In genomic region chr2:173964565-173965371, GRCh38 we compare ENCODE assay signal across 8 cellular contexts. TPM values are rescaled to one million over a fixed set of nuclear protein-coding genes. Genes with fewer than 3 reads are reported as not detected.
DNase-seq lines count a peak whose midpoint lies in the region; ATAC-seq and TF ChIP-seq lines count a peak whose summit lies in the region.

No MANE protein-coding gene starts in this region.

- intact Hi-C loops in IMR-90 (cut with micrococcal nuclease) = loop anchor here (1.0 to 10.0 kb wide), 4 partner anchors 76 to 562 kb away; partner anchors contain the start of gene OLA1

- peaks cover 37% of the 10 kb centered on the region for H3K4me1 ChIP-seq in CD4-positive, CD25-positive, alpha-beta regulatory T cell (ENCODE audit: control insufficient read depth, insufficient read depth, low read length, poor library complexity, severe bottlenecking)
- peaks cover 2% of the 10 kb centered on the region; the same call in 1 of the 2 replicates for H3K4me1 ChIP-seq in IMR-90 (ENCODE audit: control insufficient read depth, insufficient read depth, low read length)

- H3K27me3 Mint-ChIP-seq in CD4-positive, CD25-positive, alpha-beta regulatory T cell = peaks cover 11% of the 10 kb centered on the region
- no peaks in the 10 kb centered on the region for H3K27me3 Mint-ChIP-seq in natural killer cell treated with Interleukin-12 subunit alpha and Interleukin-12 subunit beta and Interleukin-15 and Interleukin-18, amount 100 ng/mL, for 72 hours
- no peaks in the 10 kb centered on the region for H3K27me3 Mint-ChIP-seq in stimulated activated naive CD8-positive, alpha-beta T cell treated with anti-CD3 and anti-CD28 coated beads, Interleukin-15, Interleukin-2, amounts not matched to agents 100 ng/mL and 50 ng/mL, for 24 hours

- DNase-seq in CD4-positive, CD25-positive, alpha-beta regulatory T cell = peak; percentile 82 to 91 (median 86)
- DNase-seq in IMR-90 = peak; percentile 83
- peak; percentile 91 for DNase-seq in RPMI7951 (ENCODE audit: low read depth)
- DNase-seq in activated T-helper 9 cell treated with anti-CD3 and anti-CD28 coated beads, Interleukin-2, amount 50 U/mL, for 16 hours (ENCODE audit: low read depth) = peak; percentile 80
- peak; percentile 81 for DNase-seq in fibroblast of peridontal ligament (ENCODE audit: extremely low read depth)
- peak; percentile 91 for DNase-seq in natural killer cell treated with Interleukin-12 subunit alpha and Interleukin-12 subunit beta and Interleukin-15 and Interleukin-18, amount 100 ng/mL, for 72 hours (ENCODE audit: low spot score)

- H3K4me2 ChIP-seq in IMR-90 (ENCODE audit: low read depth, low read length) = 0 out of 2 replicates have a peak overlapping the region, but pooled peaks have one; percentile 6

- peak overlapping the region; percentile 97 to 99 (median 99) for H3K27ac Mint-ChIP-seq in CD4-positive, CD25-positive, alpha-beta regulatory T cell
- H3K27ac Mint-ChIP-seq in natural killer cell treated with Interleukin-12 subunit alpha and Interleukin-12 subunit beta and Interleukin-15 and Interleukin-18, amount 100 ng/mL, for 72 hours = peak overlapping the region; percentile 98 to 99
- peak overlapping the region; percentile 98 for H3K27ac Mint-ChIP-seq in stimulated activated naive CD8-positive, alpha-beta T cell treated with anti-CD3 and anti-CD28 coated beads, Interleukin-15, Interleukin-2, amounts not matched to agents 100 ng/mL and 50 ng/mL, for 24 hours

- peak overlapping the region; percentile 100 for H2AK9ac ChIP-seq in IMR-90 (replicated peaks; ENCODE audit: low read depth, low read length, poor library complexity)

- H3K4me3 ChIP-seq in CD4-positive, CD25-positive, alpha-beta regulatory T cell (ENCODE audit: low read depth, low read length) = peak overlapping the region; percentile 16
- H3K4me3 ChIP-seq in IMR-90 (ENCODE audit: insufficient read depth, low read depth, low read length) = peak overlapping the region; percentile 93

- no peaks in the 10 kb centered on the region for H3K27me3 ChIP-seq in CD4-positive, CD25-positive, alpha-beta regulatory T cell (ENCODE audit: control insufficient read depth, insufficient read depth, low read length)
- H3K27me3 ChIP-seq in IMR-90 (ENCODE audit: control insufficient read depth, insufficient read depth, low read length) = no peaks in the 10 kb centered on the region

- H3K4me3 Mint-ChIP-seq in CD4-positive, CD25-positive, alpha-beta regulatory T cell = peak overlapping the region; percentile 93 to 100 (median 98)
- H3K4me3 Mint-ChIP-seq in natural killer cell treated with Interleukin-12 subunit alpha and Interleukin-12 subunit beta and Interleukin-15 and Interleukin-18, amount 100 ng/mL, for 72 hours = peak overlapping the region; percentile 95
- H3K4me3 Mint-ChIP-seq in stimulated activated naive CD8-positive, alpha-beta T cell treated with anti-CD3 and anti-CD28 coated beads, Interleukin-15, Interleukin-2, amounts not matched to agents 100 ng/mL and 50 ng/mL, for 24 hours = peak overlapping the region; percentile 94

- H3K9me1 ChIP-seq in IMR-90 (ENCODE audit: insufficient read depth, low read length) = peaks cover 3% of the 10 kb centered on the region; the same call in 1 of the 2 replicates

- H3K18ac ChIP-seq in IMR-90 (ENCODE audit: low read depth, low read length) = peak overlapping the region; percentile 16; the same call in 1 of the 2 replicates

- peaks cover 19% of the 10 kb centered on the region for H3K36me3 Mint-ChIP-seq in CD4-positive, CD25-positive, alpha-beta regulatory T cell
- peaks cover 15% of the 10 kb centered on the region for H3K36me3 Mint-ChIP-seq in natural killer cell treated with Interleukin-12 subunit alpha and Interleukin-12 subunit beta and Interleukin-15 and Interleukin-18, amount 100 ng/mL, for 72 hours
- peaks cover 33% of the 10 kb centered on the region for H3K36me3 Mint-ChIP-seq in stimulated activated naive CD8-positive, alpha-beta T cell treated with anti-CD3 and anti-CD28 coated beads, Interleukin-15, Interleukin-2, amounts not matched to agents 100 ng/mL and 50 ng/mL, for 24 hours (ENCODE audit: low read depth)

- peak overlapping the region; percentile 93 for H2AFZ ChIP-seq in IMR-90 (replicated peaks; ENCODE audit: low read length, poor library complexity)

- WGBS in IMR-90 (ENCODE audit: extremely low coverage in 2 of 2, insufficient read length in 1 of 2), 2 experiments = 1% methylated on average over 21 of the region's 84 CpGs; no CpG with 5 or more reads in 1 of the 2 experiments

- peak overlapping the region; percentile 99 for H3K27ac ChIP-seq in CD4-positive, CD25-positive, alpha-beta regulatory T cell (ENCODE audit: insufficient read depth, low read length, poor library complexity, severe bottlenecking)
- peak overlapping the region; percentile 98 for H3K27ac ChIP-seq in IMR-90 (ENCODE audit: insufficient read depth, low read length)

- peak overlapping the region; percentile 50 for H4K5ac ChIP-seq in IMR-90 (ENCODE audit: low read depth, low read length)

- peaks cover 0 to 3% (median 0%) of the 10 kb centered on the region in 7 donors for H3K9me3 Mint-ChIP-seq in CD4-positive, CD25-positive, alpha-beta regulatory T cell
- H3K9me3 Mint-ChIP-seq in natural killer cell treated with Interleukin-12 subunit alpha and Interleukin-12 subunit beta and Interleukin-15 and Interleukin-18, amount 100 ng/mL, for 72 hours = no peaks in the 10 kb centered on the region
- H3K9me3 Mint-ChIP-seq in stimulated activated naive CD8-positive, alpha-beta T cell treated with anti-CD3 and anti-CD28 coated beads, Interleukin-15, Interleukin-2, amounts not matched to agents 100 ng/mL and 50 ng/mL, for 24 hours = no peaks in the 10 kb centered on the region

- H3K56ac ChIP-seq in IMR-90 (ENCODE audit: extremely low read depth, insufficient read depth, low read length) = peak overlapping the region; percentile 72; the same call in 1 of the 2 replicates

- H3K79me1 ChIP-seq in IMR-90 (ENCODE audit: low read depth in 1 of 2, low read length in 2 of 2) = peaks cover 11 to 23% of the 10 kb centered on the region in 2 experiments; a peak in 3 of 4 replicates

- ATAC-seq in CD4-positive, CD25-positive, alpha-beta regulatory T cell (ENCODE audit: low read depth in 2 of 2) = peak; percentile 33 to 36
- ATAC-seq in GM19452 (IDR thresholded peaks at IDR 0.05; ENCODE audit: unreplicated experiment) = peak; percentile 9
- peak; percentile 65 for ATAC-seq in IMR-90 (ENCODE audit: low read depth)
- peak; percentile 66 to 74 for ATAC-seq in natural killer cell treated with Interleukin-12 subunit alpha and Interleukin-12 subunit beta and Interleukin-15 and Interleukin-18, amount 100 ng/mL, for 72 hours

- no peak overlapping the region for H2BK15ac ChIP-seq in IMR-90 (ENCODE audit: low read depth, low read length)

- no peak overlapping the region for H2BK20ac ChIP-seq in IMR-90 (ENCODE audit: low read depth, low read length)

- no peak for TF ChIP-seq RAD21 in IMR-90 (IDR thresholded peaks at IDR 0.05; ENCODE audit: low read length)

- peak overlapping the region; percentile 59 for H2AK5ac ChIP-seq in IMR-90 (ENCODE audit: low read depth, low read length)

- H3K36me3 ChIP-seq in CD4-positive, CD25-positive, alpha-beta regulatory T cell (ENCODE audit: control insufficient read depth, insufficient read depth, low read length) = no peaks in the 10 kb centered on the region
- H3K36me3 ChIP-seq in IMR-90 (ENCODE audit: control insufficient read depth, insufficient read depth, low read length) = no peaks in the 10 kb centered on the region

- no peak overlapping the region for H2BK120ac ChIP-seq in IMR-90 (ENCODE audit: low read depth, low read length)

- peak overlapping the region; percentile 98 for H2BK5ac ChIP-seq in IMR-90 (ENCODE audit: low read depth, low read length, poor library complexity, severe bottlenecking)

- H3K9ac ChIP-seq in IMR-90 (ENCODE audit: low read depth, low read length) = peak overlapping the region; percentile 91

- peak overlapping the region; percentile 76 for H3K14ac ChIP-seq in IMR-90 (replicated peaks; ENCODE audit: low read depth, low read length)

- in situ Hi-C loops in IMR-90 (cut with MboI; ENCODE audit: low sequenced_read_pairs) = no loop called here

- H3K4ac ChIP-seq in IMR-90 (ENCODE audit: low read depth, low read length) = peak overlapping the region; percentile 79

- TF ChIP-seq POLR2A in IMR-90 (IDR thresholded peaks at IDR 0.05; ENCODE audit: low read depth, low read length) = peak; percentile 82

- peak overlapping the region; percentile 72 to 75; a peak in 3 of 4 replicates for H4K8ac ChIP-seq in IMR-90 (ENCODE audit: low read depth in 2 of 2, low read length in 2 of 2)

- H4K91ac ChIP-seq in IMR-90 (ENCODE audit: insufficient read depth, low read depth, low read length) = peak overlapping the region; percentile 69

- peaks cover 14% of the 10 kb centered on the region for H4K20me1 ChIP-seq in IMR-90 (ENCODE audit: insufficient read depth, low read length)

- H3K9me3 ChIP-seq in CD4-positive, CD25-positive, alpha-beta regulatory T cell (ENCODE audit: control insufficient read depth in 2 of 2, low read length in 2 of 2) = no peaks in the 10 kb centered on the region
- H3K9me3 ChIP-seq in IMR-90 (ENCODE audit: control insufficient read depth, insufficient read depth, low read length) = no peaks in the 10 kb centered on the region

- BruUV-seq in IMR-90 (replicated peaks; lab: Mats Ljungman, UMichigan) = no TSS peak

- POLR2A ChIA-PET in IMR-90 (lab: Charles Lee; ENCODE audit: unreplicated experiment) = interaction anchor here (0.6 to 0.7 kb wide), 3 partner anchors 19 to 88 kb away, joined by 4 to 16 read pairs (median 10); no protein-coding TSS in a partner anchor

- dilution Hi-C loops in IMR-90 (cut with HindIII; ENCODE audit: low sequenced_read_pairs, unreplicated experiment) = no loop called here

- no peak for TF ChIP-seq CTCF in IMR-90 (conservative IDR thresholded peaks at IDR 0.05; ENCODE audit: low read depth, low read length)

- peaks cover 21 to 51% (median 36%) of the 10 kb centered on the region in 4 donors for H3K4me1 Mint-ChIP-seq in CD4-positive, CD25-positive, alpha-beta regulatory T cell
- peaks cover 33 to 41% of the 10 kb centered on the region in 2 donors for H3K4me1 Mint-ChIP-seq in natural killer cell treated with Interleukin-12 subunit alpha and Interleukin-12 subunit beta and Interleukin-15 and Interleukin-18, amount 100 ng/mL, for 72 hours (ENCODE audit: low read depth in 2 of 2)
- H3K4me1 Mint-ChIP-seq in stimulated activated naive CD8-positive, alpha-beta T cell treated with anti-CD3 and anti-CD28 coated beads, Interleukin-15, Interleukin-2, amounts not matched to agents 100 ng/mL and 50 ng/mL, for 24 hours (ENCODE audit: low read depth) = peaks cover 46% of the 10 kb centered on the region

- no peak overlapping the region for H3K23ac ChIP-seq in IMR-90 (ENCODE audit: low read depth, low read length)

- CTCF ChIA-PET in IMR-90 (lab: Yijun Ruan, JAX) = interaction anchor here (0.6 kb wide), 1 partner anchor 149 kb away, joined by 3 read pairs; no protein-coding TSS in a partner anchor

RNA-seq across cellular contexts. Expression of gene SP3, which starts 0.4 kb away (rescaled TPM):
- total RNA-seq in CD4-positive, CD25-positive, alpha-beta regulatory T cell = 153 TPM
- 10 to 100 TPM; 65.9 to 85.9 (median 76.4) TPM for polyA plus RNA-seq in CD4-positive, CD25-positive, alpha-beta regulatory T cell
- total RNA-seq in IMR-90 (2012; rRNA removed) = 136 and 137 TPM in 2 replicates
- polyA plus RNA-seq in IMR-90 (2012; rRNA removed) = 19.9 and 26.7 TPM in 2 replicates
- polyA plus RNA-seq in IMR-90 (2012; cell fraction: cytosol; rRNA removed) = 4.2 and 6.6 TPM in 2 replicates
- polyA plus RNA-seq in IMR-90 (2012; cell fraction: nucleus; rRNA removed; ENCODE audit: low replicate concordance) = 6.3 and 36.0 TPM in 2 replicates
- 93.2 and 101 TPM in 2 replicates for total RNA-seq in RPMI7951 (2014; rRNA removed; shearing (Covaris generic))
- total RNA-seq in natural killer cell treated with Interleukin-12 subunit alpha and Interleukin-12 subunit beta and Interleukin-15 and Interleukin-18, amount 100 ng/mL, for 72 hours = 10 to 100 TPM; 89.5 to 99.5 TPM

Comparison
In these comparisons a context has a peak if more than half of its experiments do, and no peak if none do; other contexts are left out.
1. Peak in every context shown above with its lines: DNase-seq, ATAC-seq, H3K4me3 ChIP-seq and H3K27ac ChIP-seq.
2. ATAC-seq: peak in every context shown above with its lines; median percentile 70 in natural killer cell treated with Interleukin-12 subunit alpha and Interleukin-12 subunit beta and Interleukin-15 and Interleukin-18, amount 100 ng/mL, for 72 hours; 65 in IMR-90; 34 in CD4-positive, CD25-positive, alpha-beta regulatory T cell; 9 in GM19452.